In genomic region chr15:89111352-89111751, GRCh38 we compare ENCODE assay signal across 17 cellular contexts. TPM values are rescaled to one million over a fixed set of nuclear protein-coding genes. Genes with fewer than 3 reads are reported as not detected.
DNase-seq lines count a peak whose midpoint lies in the region; ATAC-seq, FAIRE-seq and TF ChIP-seq lines count a peak whose summit lies in the region.
"Had no signal": no experiment of that assay in that cellular context is flagged by ENCODE, and none has a peak within 500 bp of the region (broad histone marks: within the 10 kb centered on the region; RNA-seq: fewer than 3 reads in every experiment).

No MANE protein-coding gene starts in this region.

- intact Hi-C loops in HCT116 (cut with micrococcal nuclease) (no loop called here), esophagus squamous epithelium (cut with DNase I) (no loop called here)

- TF ChIP-seq RAD21 in HCT116 (IDR thresholded peaks at IDR 0.05; ENCODE audit: low read depth), result no peak

- RAD21 ChIA-PET in HCT116 (lab: Charles Lee; ENCODE audit: low non-redundant PET in 1 of 2, low total read pairs in 2 of 2, uncharacterized antibody in 2 of 2, unreplicated experiment in 2 of 2), result no interaction called here

- no peaks in the 10 kb centered on the region for H3K9me2 ChIP-seq in HCT116 (ENCODE audit: insufficient read depth)

- no peak overlapping the region for H3K4me3 Mint-ChIP-seq in T-helper 17 cell
- H3K4me3 Mint-ChIP-seq: activated naive CD4-positive, alpha-beta T cell treated with anti-CD3 and anti-CD28 coated beads for 36 hours; stimulated activated memory B cell treated with anti-CD40 and anti-IgM and Interleukin-4, amounts not matched to agents 10 μg/mL and 1 μg/mL and 100 μg/mL, for 72 hours had no signal

- POLR2A ChIA-PET in HCT116 (lab: Charles Lee), result no interaction called here

- CTCF ChIA-PET in HCT116 (lab: Charles Lee), result interaction anchor here (1.1 to 1.2 kb wide), 2 partner anchors 17 to 23 kb away, joined by 3 read pairs; partner anchors contain the start of gene ABHD2

- peak overlapping the region; percentile 56 for H3K27ac Mint-ChIP-seq in T-helper 17 cell
- H3K27ac Mint-ChIP-seq: activated naive CD4-positive, alpha-beta T cell treated with anti-CD3 and anti-CD28 coated beads for 36 hours; stimulated activated memory B cell treated with anti-CD40 and anti-IgM and Interleukin-4, amounts not matched to agents 10 μg/mL and 1 μg/mL and 100 μg/mL, for 72 hours had no signal

- ATAC-seq in HCT116, result no peak
- no peak for ATAC-seq in T-helper 17 cell
- no peak for ATAC-seq in gastroesophageal sphincter
- ATAC-seq: stimulated activated memory B cell treated with anti-CD40 and anti-IgM and Interleukin-4, amounts not matched to agents 10 μg/mL and 1 μg/mL and 100 μg/mL, for 72 hours had no signal

- no peak for DNase-seq in HCT116 (ENCODE audit: low read depth, low spot score)
- no peak for DNase-seq in T-helper 17 cell
- DNase-seq in small intestine, result no peak
- DNase-seq in esophagus squamous epithelium (lab: John Stamatoyannopoulos, UW), result no peak
- no peak for DNase-seq in NCI-H1694 treated with DMSO at 0.1 percent for 48 hours (lab: John Stamatoyannopoulos, UW)
- DNase-seq in activated T-cell treated with anti-CD3 and anti-CD28 coated beads, Interleukin-2, amount 50 U/mL, for 1 hour, result no peak
- DNase-seq in NCI-H1930 (lab: John Stamatoyannopoulos, UW), result no peak
- DNase-seq: activated CD4-positive, alpha-beta T cell treated with anti-CD3 and anti-CD28 coated beads, Interleukin-2, amount 50 U/mL, for 4 hours; activated naive CD4-positive, alpha-beta T cell treated with anti-CD3 and anti-CD28 coated beads for 36 hours; brain microvascular endothelial cell; effector CD4-positive, alpha-beta T cell; H7; Karpas-422; SW 1271 had no signal

- peaks cover 25% of the 10 kb centered on the region for H3K4me1 Mint-ChIP-seq in T-helper 17 cell
- H3K4me1 Mint-ChIP-seq: stimulated activated memory B cell treated with anti-CD40 and anti-IgM and Interleukin-4, amounts not matched to agents 10 μg/mL and 1 μg/mL and 100 μg/mL, for 72 hours had no signal

- FAIRE-seq in small intestine (lab: Jason Lieb, UNC), result no peak

- H3K4me1 ChIP-seq in HCT116 (ENCODE audit: control insufficient read depth in 1 of 2, insufficient read depth in 2 of 2, low read length in 2 of 2) (peaks cover 24 to 44% of the 10 kb centered on the region in 2 experiments), gastroesophageal sphincter (peaks cover 9 to 79% (median 33%) of the 10 kb centered on the region in 3 donors), small intestine (ENCODE audit: control insufficient read depth in 2 of 2, insufficient read depth in 1 of 2, low read depth in 1 of 2, low read length in 1 of 2) (peaks cover 22 to 23% of the 10 kb centered on the region in 2 donors), esophagus squamous epithelium (peaks cover 20 to 80% (median 52%) of the 10 kb centered on the region in 3 donors)
- H3K4me1 ChIP-seq: parathyroid adenoma had no signal

- H3K4me3 ChIP-seq in HCT116 (replicated peaks in 1 of 2; ENCODE audit: low read depth in 1 of 2, low read length in 2 of 2), result no peak overlapping the region
- no peak overlapping the region for H3K4me3 ChIP-seq in gastroesophageal sphincter
- H3K4me3 ChIP-seq in small intestine (ENCODE audit: low read depth in 1 of 2, low read length in 2 of 2), result no peak overlapping the region
- no peak overlapping the region for H3K4me3 ChIP-seq in esophagus squamous epithelium

- H3K4me2 ChIP-seq in HCT116 (ENCODE audit: low read length), result peak overlapping the region; percentile 67

- H3K79me2 ChIP-seq in HCT116 (ENCODE audit: insufficient read depth, low read length), result no peaks in the 10 kb centered on the region
- H3K79me2 ChIP-seq: parathyroid adenoma had no signal

- no peak for TF ChIP-seq EP300 in gastroesophageal sphincter (IDR thresholded peaks at IDR 0.05)

- TF ChIP-seq POLR2A in HCT116 (IDR thresholded peaks at IDR 0.05; ENCODE audit: borderline replicate concordance, extremely low read depth, insufficient read depth, insufficient read length) (no peak), gastroesophageal sphincter (IDR thresholded peaks at IDR 0.05) (no peak), esophagus squamous epithelium (IDR thresholded peaks at IDR 0.05) (no peak)

- H3K9me3 ChIP-seq in HCT116 (ENCODE audit: control insufficient read depth in 1 of 2, insufficient read depth in 1 of 2, low read depth in 1 of 2, low read length in 2 of 2) (no peaks in the 10 kb centered on the region), T-helper 17 cell (ENCODE audit: control insufficient read depth, low read length, poor library complexity, severe bottlenecking) (no peaks in the 10 kb centered on the region), gastroesophageal sphincter (no peaks in the 10 kb centered on the region), small intestine (ENCODE audit: control insufficient read depth, low read depth) (no peaks in the 10 kb centered on the region), esophagus squamous epithelium (no peaks in the 10 kb centered on the region)

- no peaks in the 10 kb centered on the region for H3K27me3 Mint-ChIP-seq in T-helper 17 cell
- H3K27me3 Mint-ChIP-seq: stimulated activated memory B cell treated with anti-CD40 and anti-IgM and Interleukin-4, amounts not matched to agents 10 μg/mL and 1 μg/mL and 100 μg/mL, for 72 hours had no signal

- BruUV-seq in HCT116 (replicated peaks; lab: Mats Ljungman, UMichigan), result no TSS peak

- H2AFZ ChIP-seq in HCT116 (ENCODE audit: low read depth, low read length, poor library complexity, severe bottlenecking), result no peak overlapping the region
- H2AFZ ChIP-seq: parathyroid adenoma had no signal

- no peak overlapping the region for H3K9ac ChIP-seq in HCT116 (ENCODE audit: low read length)
- H3K9ac ChIP-seq: parathyroid adenoma had no signal

- no peaks in the 10 kb centered on the region for H3K27me3 ChIP-seq in HCT116 (ENCODE audit: insufficient read depth, low read length)
- H3K27me3 ChIP-seq in gastroesophageal sphincter, result no peaks in the 10 kb centered on the region
- H3K27me3 ChIP-seq in small intestine (ENCODE audit: control insufficient read depth in 2 of 2, insufficient read depth in 2 of 2, low read length in 2 of 2), result no peaks in the 10 kb centered on the region
- no peaks in the 10 kb centered on the region for H3K27me3 ChIP-seq in esophagus squamous epithelium
- H3K27me3 ChIP-seq: brain microvascular endothelial cell had no signal

- no peak for TF ChIP-seq CTCF in HCT116 (IDR thresholded peaks at IDR 0.05 in 2 of 3, conservative IDR thresholded peaks at IDR 0.05 in 1 of 3; ENCODE audit: borderline replicate concordance in 1 of 3, insufficient read depth in 1 of 3, low read depth in 2 of 3, low read length in 2 of 3)
- TF ChIP-seq CTCF in gastroesophageal sphincter (IDR thresholded peaks at IDR 0.05), result no peak
- no peak for TF ChIP-seq CTCF in esophagus squamous epithelium (IDR thresholded peaks at IDR 0.05)

- no peaks in the 10 kb centered on the region for H3K36me3 ChIP-seq in HCT116 (ENCODE audit: control insufficient read depth in 1 of 2, insufficient read depth in 2 of 2, low read length in 2 of 2)
- peaks cover 0 to 9% of the 10 kb centered on the region in 2 donors for H3K36me3 ChIP-seq in gastroesophageal sphincter
- H3K36me3 ChIP-seq in small intestine (ENCODE audit: control insufficient read depth in 2 of 2, insufficient read depth in 2 of 2, low read length in 2 of 2), result peaks cover 0 to 3% of the 10 kb centered on the region in 2 donors
- peaks cover 0 to 17% (median 0%) of the 10 kb centered on the region in 3 donors for H3K36me3 ChIP-seq in esophagus squamous epithelium
- H3K36me3 ChIP-seq: brain microvascular endothelial cell had no signal

- H4K20me1 ChIP-seq in HCT116 (ENCODE audit: insufficient read depth), result no peaks in the 10 kb centered on the region; the same call in 1 of the 2 replicates

- no peak overlapping the region for H3K27ac ChIP-seq in HCT116 (ENCODE audit: low read depth, low read length)
- peak overlapping the region in 3 of 4 donors; percentile 22 to 90 (median 82) for H3K27ac ChIP-seq in gastroesophageal sphincter
- H3K27ac ChIP-seq in small intestine (ENCODE audit: low read depth in 1 of 2, low read length in 1 of 2), result peak overlapping the region; percentile 63 to 93
- H3K27ac ChIP-seq in esophagus squamous epithelium, result peak overlapping the region in 2 of 4 donors; percentile 84 to 94
- H3K27ac ChIP-seq: parathyroid adenoma had no signal

- peaks cover 4% of the 10 kb centered on the region for H3K36me3 Mint-ChIP-seq in T-helper 17 cell (ENCODE audit: low read depth)

TF ChIP-seq in HCT116, 20 proteins besides CTCF, POLR2A, EP300 and RAD21 (continues in another document):
- TF ChIP-seq EGR1 (IDR thresholded peaks at IDR 0.05; ENCODE audit: low read depth) (no peak), TCF7L2 (IDR thresholded peaks at IDR 0.05; ENCODE audit: borderline replicate concordance, extremely low read depth, insufficient read depth, insufficient read length) (no peak), EZH2 (IDR thresholded peaks at IDR 0.05) (no peak), SP1 (IDR thresholded peaks at IDR 0.05; ENCODE audit: low read depth) (no peak), CEBPB (IDR thresholded peaks at IDR 0.05; ENCODE audit: low read depth) (no peak), YY1 (IDR thresholded peaks at IDR 0.05; ENCODE audit: extremely low read depth, insufficient replicate concordance, low read depth, low read length) (no peak), SIN3A (IDR thresholded peaks at IDR 0.05; ENCODE audit: low read depth) (no peak), SRF (IDR thresholded peaks at IDR 0.05; ENCODE audit: low read depth) (no peak), JUND (IDR thresholded peaks at IDR 0.05) (no peak), ZFX (IDR thresholded peaks at IDR 0.05) (no peak), POLR2AphosphoS5 (IDR thresholded peaks at IDR 0.05; ENCODE audit: low read depth, low read length) (no peak), CBX3 (IDR thresholded peaks at IDR 0.05; ENCODE audit: low read depth) (no peak)

RNA-seq across cellular contexts. Expression of gene ABHD2, which starts 23.1 kb away (rescaled TPM):
- total RNA-seq in HCT116 (2021; ENCODE audit: unreplicated experiment) (40.8 TPM), T-helper 17 cell (10 to 100 TPM; 55.6 to 58.2 TPM), gastroesophageal sphincter (100 to 1,000 TPM in 1 of 4 donors, 10 to 100 TPM in 3; 54.6 to 108 (median 75.9) TPM), esophagus squamous epithelium (10 to 100 TPM; 31.0 to 49.3 (median 35.3) TPM)
- polyA plus RNA-seq in HCT116 (2012), result 23.2 and 26.8 TPM in 2 replicates
- 10 to 100 TPM in 1 of 3 donors, 1 to 10 TPM in 2; 6.7 to 28.9 (median 8.6) TPM for polyA plus RNA-seq in small intestine
